1 cellular context compared by ENCODE assay signal in the genomic region with DNA sequence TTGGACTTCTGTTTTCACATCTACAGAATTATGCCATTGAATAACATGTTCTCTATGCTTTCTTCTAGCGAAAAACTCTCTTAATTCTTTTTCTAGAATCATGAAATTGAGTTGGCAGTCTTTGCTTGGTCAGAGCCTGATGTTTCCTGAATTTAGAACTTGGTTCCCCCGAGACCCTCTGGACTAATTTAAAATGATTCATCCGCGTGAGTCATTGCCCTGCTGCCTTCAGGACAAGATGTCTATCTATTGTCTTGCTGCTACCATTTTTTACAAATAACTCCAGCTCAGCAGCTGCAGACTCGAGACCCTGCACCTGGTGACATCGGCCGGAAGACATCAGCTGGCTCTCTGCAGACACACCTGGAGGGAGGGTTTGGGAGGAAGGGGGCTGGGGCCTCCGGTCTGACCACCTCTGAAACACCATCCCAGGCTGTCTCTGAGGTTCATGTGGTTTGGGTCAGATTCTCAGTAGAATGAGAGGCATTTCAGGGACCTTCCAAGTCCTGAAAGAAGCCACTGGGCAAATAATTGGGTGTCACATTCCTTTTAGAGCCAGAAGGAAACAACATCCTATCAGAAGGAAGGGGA.
TF ChIP-seq lines count a peak whose summit lies in the region.

No MANE protein-coding gene starts in this region.

TF ChIP-seq in GM12878, 131 proteins besides CTCF, POLR2A, EP300 and RAD21 (continued from another document and continues in another):
- no peak for TF ChIP-seq CREB1 (IDR thresholded peaks at IDR 0.05; ENCODE audit: low read depth)
- no peak for TF ChIP-seq MTA2 (IDR thresholded peaks at IDR 0.05; ENCODE audit: low read depth)
- TF ChIP-seq POU2F2 (IDR thresholded peaks at IDR 0.05; ENCODE audit: borderline replicate concordance, low read depth, low read length) = 0 out of 3 replicates have a peak, but pooled peaks have one; percentile 10
- TF ChIP-seq, protein P1, sequence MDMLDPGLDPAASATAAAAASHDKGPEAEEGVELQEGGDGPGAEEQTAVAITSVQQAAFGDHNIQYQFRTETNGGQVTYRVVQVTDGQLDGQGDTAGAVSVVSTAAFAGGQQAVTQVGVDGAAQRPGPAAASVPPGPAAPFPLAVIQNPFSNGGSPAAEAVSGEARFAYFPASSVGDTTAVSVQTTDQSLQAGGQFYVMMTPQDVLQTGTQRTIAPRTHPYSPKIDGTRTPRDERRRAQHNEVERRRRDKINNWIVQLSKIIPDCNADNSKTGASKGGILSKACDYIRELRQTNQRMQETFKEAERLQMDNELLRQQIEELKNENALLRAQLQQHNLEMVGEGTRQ (IDR thresholded peaks at IDR 0.05; ENCODE audit: borderline replicate concordance, low read depth, low read length) = no peak
- TF ChIP-seq, protein P2, sequence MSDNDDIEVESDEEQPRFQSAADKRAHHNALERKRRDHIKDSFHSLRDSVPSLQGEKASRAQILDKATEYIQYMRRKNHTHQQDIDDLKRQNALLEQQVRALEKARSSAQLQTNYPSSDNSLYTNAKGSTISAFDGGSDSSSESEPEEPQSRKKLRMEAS (IDR thresholded peaks at IDR 0.05; ENCODE audit: low read depth, low read length) = no peak
- no peak for TF ChIP-seq NBN (IDR thresholded peaks at IDR 0.05)
- TF ChIP-seq CBFB (IDR thresholded peaks at IDR 0.05; ENCODE audit: low read depth) = no peak; the same call in 1 of the 2 replicates
- no peak for TF ChIP-seq MTA3 (IDR thresholded peaks at IDR 0.05; ENCODE audit: borderline replicate concordance, low read length)
- TF ChIP-seq DPF2 (IDR thresholded peaks at IDR 0.05) = no peak; the same call in 1 of the 2 replicates
- TF ChIP-seq EZH2 (IDR thresholded peaks at IDR 0.05; ENCODE audit: borderline replicate concordance, control insufficient read depth, low read depth, low read length) = no peak
- TF ChIP-seq STAT1 (conservative IDR thresholded peaks at IDR 0.05) = no peak
- TF ChIP-seq ESRRA (IDR thresholded peaks at IDR 0.05; ENCODE audit: low read length) = no peak
- TF ChIP-seq NFYA (IDR thresholded peaks at IDR 0.05; ENCODE audit: borderline replicate concordance, low read depth, low read length) = no peak
- TF ChIP-seq SPI1 (IDR thresholded peaks at IDR 0.05; ENCODE audit: borderline replicate concordance, insufficient read depth, low read depth, low read length) = no peak
- TF ChIP-seq RB1 (IDR thresholded peaks at IDR 0.05; ENCODE audit: borderline replicate concordance) = no peak
- TF ChIP-seq, protein P3, sequence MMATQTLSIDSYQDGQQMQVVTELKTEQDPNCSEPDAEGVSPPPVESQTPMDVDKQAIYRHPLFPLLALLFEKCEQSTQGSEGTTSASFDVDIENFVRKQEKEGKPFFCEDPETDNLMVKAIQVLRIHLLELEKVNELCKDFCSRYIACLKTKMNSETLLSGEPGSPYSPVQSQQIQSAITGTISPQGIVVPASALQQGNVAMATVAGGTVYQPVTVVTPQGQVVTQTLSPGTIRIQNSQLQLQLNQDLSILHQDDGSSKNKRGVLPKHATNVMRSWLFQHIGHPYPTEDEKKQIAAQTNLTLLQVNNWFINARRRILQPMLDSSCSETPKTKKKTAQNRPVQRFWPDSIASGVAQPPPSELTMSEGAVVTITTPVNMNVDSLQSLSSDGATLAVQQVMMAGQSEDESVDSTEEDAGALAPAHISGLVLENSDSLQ (IDR thresholded peaks at IDR 0.05) = no peak
- peak; percentile 99 for TF ChIP-seq TCF3 (IDR thresholded peaks at IDR 0.05; ENCODE audit: borderline replicate concordance, insufficient read depth, low read depth, low read length)
- TF ChIP-seq, protein P4, sequence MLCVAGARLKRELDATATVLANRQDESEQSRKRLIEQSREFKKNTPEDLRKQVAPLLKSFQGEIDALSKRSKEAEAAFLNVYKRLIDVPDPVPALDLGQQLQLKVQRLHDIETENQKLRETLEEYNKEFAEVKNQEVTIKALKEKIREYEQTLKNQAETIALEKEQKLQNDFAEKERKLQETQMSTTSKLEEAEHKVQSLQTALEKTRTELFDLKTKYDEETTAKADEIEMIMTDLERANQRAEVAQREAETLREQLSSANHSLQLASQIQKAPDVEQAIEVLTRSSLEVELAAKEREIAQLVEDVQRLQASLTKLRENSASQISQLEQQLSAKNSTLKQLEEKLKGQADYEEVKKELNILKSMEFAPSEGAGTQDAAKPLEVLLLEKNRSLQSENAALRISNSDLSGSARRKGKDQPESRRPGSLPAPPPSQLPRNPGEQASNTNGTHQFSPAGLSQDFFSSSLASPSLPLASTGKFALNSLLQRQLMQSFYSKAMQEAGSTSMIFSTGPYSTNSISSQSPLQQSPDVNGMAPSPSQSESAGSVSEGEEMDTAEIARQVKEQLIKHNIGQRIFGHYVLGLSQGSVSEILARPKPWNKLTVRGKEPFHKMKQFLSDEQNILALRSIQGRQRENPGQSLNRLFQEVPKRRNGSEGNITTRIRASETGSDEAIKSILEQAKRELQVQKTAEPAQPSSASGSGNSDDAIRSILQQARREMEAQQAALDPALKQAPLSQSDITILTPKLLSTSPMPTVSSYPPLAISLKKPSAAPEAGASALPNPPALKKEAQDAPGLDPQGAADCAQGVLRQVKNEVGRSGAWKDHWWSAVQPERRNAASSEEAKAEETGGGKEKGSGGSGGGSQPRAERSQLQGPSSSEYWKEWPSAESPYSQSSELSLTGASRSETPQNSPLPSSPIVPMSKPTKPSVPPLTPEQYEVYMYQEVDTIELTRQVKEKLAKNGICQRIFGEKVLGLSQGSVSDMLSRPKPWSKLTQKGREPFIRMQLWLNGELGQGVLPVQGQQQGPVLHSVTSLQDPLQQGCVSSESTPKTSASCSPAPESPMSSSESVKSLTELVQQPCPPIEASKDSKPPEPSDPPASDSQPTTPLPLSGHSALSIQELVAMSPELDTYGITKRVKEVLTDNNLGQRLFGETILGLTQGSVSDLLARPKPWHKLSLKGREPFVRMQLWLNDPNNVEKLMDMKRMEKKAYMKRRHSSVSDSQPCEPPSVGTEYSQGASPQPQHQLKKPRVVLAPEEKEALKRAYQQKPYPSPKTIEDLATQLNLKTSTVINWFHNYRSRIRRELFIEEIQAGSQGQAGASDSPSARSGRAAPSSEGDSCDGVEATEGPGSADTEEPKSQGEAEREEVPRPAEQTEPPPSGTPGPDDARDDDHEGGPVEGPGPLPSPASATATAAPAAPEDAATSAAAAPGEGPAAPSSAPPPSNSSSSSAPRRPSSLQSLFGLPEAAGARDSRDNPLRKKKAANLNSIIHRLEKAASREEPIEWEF (IDR thresholded peaks at IDR 0.05; ENCODE audit: insufficient replicate concordance, low read depth, low read length) = no peak
- no peak for TF ChIP-seq CHD4 (IDR thresholded peaks at IDR 0.05)
- TF ChIP-seq YY1 (IDR thresholded peaks at IDR 0.05; ENCODE audit: low read depth, low read length) = peak; percentile 36; the same call in 1 of the 2 replicates
- TF ChIP-seq, protein P5, sequence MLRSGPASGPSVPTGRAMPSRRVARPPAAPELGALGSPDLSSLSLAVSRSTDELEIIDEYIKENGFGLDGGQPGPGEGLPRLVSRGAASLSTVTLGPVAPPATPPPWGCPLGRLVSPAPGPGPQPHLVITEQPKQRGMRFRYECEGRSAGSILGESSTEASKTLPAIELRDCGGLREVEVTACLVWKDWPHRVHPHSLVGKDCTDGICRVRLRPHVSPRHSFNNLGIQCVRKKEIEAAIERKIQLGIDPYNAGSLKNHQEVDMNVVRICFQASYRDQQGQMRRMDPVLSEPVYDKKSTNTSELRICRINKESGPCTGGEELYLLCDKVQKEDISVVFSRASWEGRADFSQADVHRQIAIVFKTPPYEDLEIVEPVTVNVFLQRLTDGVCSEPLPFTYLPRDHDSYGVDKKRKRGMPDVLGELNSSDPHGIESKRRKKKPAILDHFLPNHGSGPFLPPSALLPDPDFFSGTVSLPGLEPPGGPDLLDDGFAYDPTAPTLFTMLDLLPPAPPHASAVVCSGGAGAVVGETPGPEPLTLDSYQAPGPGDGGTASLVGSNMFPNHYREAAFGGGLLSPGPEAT (IDR thresholded peaks at IDR 0.05; ENCODE audit: low read depth) = peak; percentile 29; the same call in 1 of the 2 replicates
- no peak for TF ChIP-seq SUZ12 (IDR thresholded peaks at IDR 0.05; ENCODE audit: unreplicated experiment)
- no peak for TF ChIP-seq KAT2A (conservative IDR thresholded peaks at IDR 0.05; ENCODE audit: control insufficient read depth, low read depth, low read length)
- no peak for TF ChIP-seq ASH2L (IDR thresholded peaks at IDR 0.05; ENCODE audit: borderline replicate concordance, low read depth)
- no peak for TF ChIP-seq KLF5 (IDR thresholded peaks at IDR 0.05; ENCODE audit: partially characterized antibody)
- TF ChIP-seq, protein P6, sequence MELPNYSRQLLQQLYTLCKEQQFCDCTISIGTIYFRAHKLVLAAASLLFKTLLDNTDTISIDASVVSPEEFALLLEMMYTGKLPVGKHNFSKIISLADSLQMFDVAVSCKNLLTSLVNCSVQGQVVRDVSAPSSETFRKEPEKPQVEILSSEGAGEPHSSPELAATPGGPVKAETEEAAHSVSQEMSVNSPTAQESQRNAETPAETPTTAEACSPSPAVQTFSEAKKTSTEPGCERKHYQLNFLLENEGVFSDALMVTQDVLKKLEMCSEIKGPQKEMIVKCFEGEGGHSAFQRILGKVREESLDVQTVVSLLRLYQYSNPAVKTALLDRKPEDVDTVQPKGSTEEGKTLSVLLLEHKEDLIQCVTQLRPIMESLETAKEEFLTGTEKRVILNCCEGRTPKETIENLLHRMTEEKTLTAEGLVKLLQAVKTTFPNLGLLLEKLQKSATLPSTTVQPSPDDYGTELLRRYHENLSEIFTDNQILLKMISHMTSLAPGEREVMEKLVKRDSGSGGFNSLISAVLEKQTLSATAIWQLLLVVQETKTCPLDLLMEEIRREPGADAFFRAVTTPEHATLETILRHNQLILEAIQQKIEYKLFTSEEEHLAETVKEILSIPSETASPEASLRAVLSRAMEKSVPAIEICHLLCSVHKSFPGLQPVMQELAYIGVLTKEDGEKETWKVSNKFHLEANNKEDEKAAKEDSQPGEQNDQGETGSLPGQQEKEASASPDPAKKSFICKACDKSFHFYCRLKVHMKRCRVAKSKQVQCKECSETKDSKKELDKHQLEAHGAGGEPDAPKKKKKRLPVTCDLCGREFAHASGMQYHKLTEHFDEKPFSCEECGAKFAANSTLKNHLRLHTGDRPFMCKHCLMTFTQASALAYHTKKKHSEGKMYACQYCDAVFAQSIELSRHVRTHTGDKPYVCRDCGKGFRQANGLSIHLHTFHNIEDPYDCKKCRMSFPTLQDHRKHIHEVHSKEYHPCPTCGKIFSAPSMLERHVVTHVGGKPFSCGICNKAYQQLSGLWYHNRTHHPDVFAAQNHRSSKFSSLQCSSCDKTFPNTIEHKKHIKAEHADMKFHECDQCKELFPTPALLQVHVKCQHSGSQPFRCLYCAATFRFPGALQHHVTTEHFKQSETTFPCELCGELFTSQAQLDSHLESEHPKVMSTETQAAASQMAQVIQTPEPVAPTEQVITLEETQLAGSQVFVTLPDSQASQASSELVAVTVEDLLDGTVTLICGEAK (IDR thresholded peaks at IDR 0.05; ENCODE audit: borderline replicate concordance) = no peak
- TF ChIP-seq PAX5 (IDR thresholded peaks at IDR 0.05; ENCODE audit: borderline replicate concordance, low read depth, low read length) = no peak; the same call in 1 of the 2 replicates
- TF ChIP-seq, protein P7, sequence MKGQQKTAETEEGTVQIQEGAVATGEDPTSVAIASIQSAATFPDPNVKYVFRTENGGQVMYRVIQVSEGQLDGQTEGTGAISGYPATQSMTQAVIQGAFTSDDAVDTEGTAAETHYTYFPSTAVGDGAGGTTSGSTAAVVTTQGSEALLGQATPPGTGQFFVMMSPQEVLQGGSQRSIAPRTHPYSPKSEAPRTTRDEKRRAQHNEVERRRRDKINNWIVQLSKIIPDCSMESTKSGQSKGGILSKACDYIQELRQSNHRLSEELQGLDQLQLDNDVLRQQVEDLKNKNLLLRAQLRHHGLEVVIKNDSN (IDR thresholded peaks at IDR 0.05; ENCODE audit: borderline replicate concordance, extremely low read length, insufficient read depth, low read depth, low read length) = no peak
- TF ChIP-seq, protein P8, sequence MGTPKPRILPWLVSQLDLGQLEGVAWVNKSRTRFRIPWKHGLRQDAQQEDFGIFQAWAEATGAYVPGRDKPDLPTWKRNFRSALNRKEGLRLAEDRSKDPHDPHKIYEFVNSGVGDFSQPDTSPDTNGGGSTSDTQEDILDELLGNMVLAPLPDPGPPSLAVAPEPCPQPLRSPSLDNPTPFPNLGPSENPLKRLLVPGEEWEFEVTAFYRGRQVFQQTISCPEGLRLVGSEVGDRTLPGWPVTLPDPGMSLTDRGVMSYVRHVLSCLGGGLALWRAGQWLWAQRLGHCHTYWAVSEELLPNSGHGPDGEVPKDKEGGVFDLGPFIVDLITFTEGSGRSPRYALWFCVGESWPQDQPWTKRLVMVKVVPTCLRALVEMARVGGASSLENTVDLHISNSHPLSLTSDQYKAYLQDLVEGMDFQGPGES (IDR thresholded peaks at IDR 0.05) = no peak
- TF ChIP-seq, protein P9, sequence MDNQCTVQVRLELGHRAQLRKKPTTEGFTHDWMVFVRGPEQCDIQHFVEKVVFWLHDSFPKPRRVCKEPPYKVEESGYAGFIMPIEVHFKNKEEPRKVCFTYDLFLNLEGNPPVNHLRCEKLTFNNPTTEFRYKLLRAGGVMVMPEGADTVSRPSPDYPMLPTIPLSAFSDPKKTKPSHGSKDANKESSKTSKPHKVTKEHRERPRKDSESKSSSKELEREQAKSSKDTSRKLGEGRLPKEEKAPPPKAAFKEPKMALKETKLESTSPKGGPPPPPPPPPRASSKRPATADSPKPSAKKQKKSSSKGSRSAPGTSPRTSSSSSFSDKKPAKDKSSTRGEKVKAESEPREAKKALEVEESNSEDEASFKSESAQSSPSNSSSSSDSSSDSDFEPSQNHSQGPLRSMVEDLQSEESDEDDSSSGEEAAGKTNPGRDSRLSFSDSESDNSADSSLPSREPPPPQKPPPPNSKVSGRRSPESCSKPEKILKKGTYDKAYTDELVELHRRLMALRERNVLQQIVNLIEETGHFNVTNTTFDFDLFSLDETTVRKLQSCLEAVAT (IDR thresholded peaks at IDR 0.05) = no peak
- TF ChIP-seq, protein P10, sequence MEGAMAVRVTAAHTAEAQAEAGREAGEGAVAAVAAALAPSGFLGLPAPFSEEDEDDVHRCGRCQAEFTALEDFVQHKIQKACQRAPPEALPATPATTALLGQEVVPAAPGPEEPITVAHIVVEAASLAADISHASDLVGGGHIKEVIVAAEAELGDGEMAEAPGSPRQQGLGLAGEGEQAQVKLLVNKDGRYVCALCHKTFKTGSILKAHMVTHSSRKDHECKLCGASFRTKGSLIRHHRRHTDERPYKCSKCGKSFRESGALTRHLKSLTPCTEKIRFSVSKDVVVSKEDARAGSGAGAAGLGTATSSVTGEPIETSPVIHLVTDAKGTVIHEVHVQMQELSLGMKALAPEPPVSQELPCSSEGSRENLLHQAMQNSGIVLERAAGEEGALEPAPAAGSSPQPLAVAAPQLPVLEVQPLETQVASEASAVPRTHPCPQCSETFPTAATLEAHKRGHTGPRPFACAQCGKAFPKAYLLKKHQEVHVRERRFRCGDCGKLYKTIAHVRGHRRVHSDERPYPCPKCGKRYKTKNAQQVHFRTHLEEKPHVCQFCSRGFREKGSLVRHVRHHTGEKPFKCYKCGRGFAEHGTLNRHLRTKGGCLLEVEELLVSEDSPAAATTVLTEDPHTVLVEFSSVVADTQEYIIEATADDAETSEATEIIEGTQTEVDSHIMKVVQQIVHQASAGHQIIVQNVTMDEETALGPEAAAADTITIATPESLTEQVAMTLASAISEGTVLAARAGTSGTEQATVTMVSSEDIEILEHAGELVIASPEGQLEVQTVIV (IDR thresholded peaks at IDR 0.05; ENCODE audit: borderline replicate concordance, partially characterized antibody) = no peak
- TF ChIP-seq BHLHE40 (IDR thresholded peaks at IDR 0.05; ENCODE audit: borderline replicate concordance in 1 of 2, low read depth in 2 of 2, low read length in 1 of 2) = peak; percentile 21 to 41; a peak in 1 of 4 replicates
